2 cellular contexts compared by ENCODE assay signal in genomic region chr18:54938506-54938905, GRCh38.
A peak's percentile ranks its signal among the peaks of the same experiment; 100 is the strongest.
TF ChIP-seq lines count a peak whose summit lies in the region.

No MANE protein-coding gene starts in this region.

TF ChIP-seq in HepG2, 621 proteins besides CTCF, POLR2A, EP300 and RAD21:
- peak; percentile 65 for TF ChIP-seq ZNF629 (CRISPR knock-in tag; conservative IDR thresholded peaks at IDR 0.05)
- no peak for TF ChIP-seq MYNN (CRISPR knock-in tag; IDR thresholded peaks at IDR 0.05; ENCODE audit: low read depth)
- no peak for TF ChIP-seq HMGXB3 (CRISPR knock-in tag; IDR thresholded peaks at IDR 0.05; ENCODE audit: borderline replicate concordance)
- no peak for TF ChIP-seq MEF2D (CRISPR knock-in tag; IDR thresholded peaks at IDR 0.05)
- no peak for TF ChIP-seq SNAPC2 (CRISPR knock-in tag; IDR thresholded peaks at IDR 0.05)
- no peak for TF ChIP-seq MAX (IDR thresholded peaks at IDR 0.05)
- no peak for TF ChIP-seq CREB3 (CRISPR knock-in tag; IDR thresholded peaks at IDR 0.05)

TF ChIP-seq in K562, 482 proteins besides CTCF, POLR2A, EP300 and RAD21:
- TF ChIP-seq DMBX1 (CRISPR knock-in tag; IDR thresholded peaks at IDR 0.05; ENCODE audit: borderline replicate concordance), result no peak
- no peak for TF ChIP-seq CAMTA2 (CRISPR knock-in tag; conservative IDR thresholded peaks at IDR 0.05)
- TF ChIP-seq RBM25 (IDR thresholded peaks at IDR 0.05; ENCODE audit: low read depth, low read length, severe bottlenecking), result peak; percentile 89
- no peak for TF ChIP-seq ATF2 (CRISPR knock-in tag; IDR thresholded peaks at IDR 0.05)
- TF ChIP-seq BCOR (IDR thresholded peaks at IDR 0.05), result peak; percentile 36; the same call in 1 of the 2 replicates
- TF ChIP-seq ZBTB12 (CRISPR knock-in tag; IDR thresholded peaks at IDR 0.05), result no peak
- TF ChIP-seq ZNF589 (CRISPR knock-in tag; IDR thresholded peaks at IDR 0.05; ENCODE audit: low read depth), result no peak
- TF ChIP-seq TAL1 (IDR thresholded peaks at IDR 0.05), result no peak
- TF ChIP-seq ATF1 (CRISPR knock-in tag; IDR thresholded peaks at IDR 0.05), result no peak
- no peak for TF ChIP-seq ATF1 (tag; IDR thresholded peaks at IDR 0.05)
- TF ChIP-seq ZZZ3 (IDR thresholded peaks at IDR 0.05), result no peak
